In the genomic region with DNA sequence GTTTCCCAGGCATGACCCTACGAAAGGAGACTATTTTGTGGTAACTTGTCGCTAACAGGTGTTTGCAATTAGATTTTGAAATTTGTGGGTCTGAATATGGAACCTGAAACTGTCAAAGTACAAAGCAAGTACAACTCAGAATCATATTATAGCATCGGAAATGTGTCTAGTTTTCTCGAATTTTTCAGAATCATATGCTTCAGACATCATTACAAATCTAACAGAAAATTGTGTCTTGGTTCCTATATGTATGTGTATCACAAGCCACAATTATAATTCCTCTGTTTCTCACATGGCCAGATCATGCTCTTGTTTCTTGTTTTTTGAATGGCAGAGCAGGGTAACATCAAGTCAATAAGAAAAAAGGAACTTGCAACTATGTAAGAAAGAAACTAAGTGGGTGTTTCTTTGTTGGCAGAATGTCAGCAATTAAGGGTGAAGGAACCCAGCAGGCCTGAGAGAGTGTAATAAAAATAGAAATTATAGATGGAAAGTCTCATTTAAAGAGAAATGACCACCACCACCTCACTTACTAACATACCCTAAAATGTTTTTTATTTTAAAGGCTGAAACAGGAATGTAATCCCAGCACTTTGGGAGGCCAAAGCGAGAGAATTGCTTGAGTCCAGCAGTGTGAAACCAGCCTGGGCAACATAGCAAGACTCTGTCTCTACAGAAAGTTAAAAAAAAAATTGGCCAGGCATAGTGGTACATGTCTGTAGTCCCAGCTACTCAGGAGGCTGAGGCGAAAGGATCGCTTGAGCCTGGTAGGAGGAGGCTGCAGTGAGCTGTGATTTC, we compare ENCODE assay signal across 9 cellular contexts. TPM values are rescaled to one million over a fixed set of nuclear protein-coding genes. Genes with fewer than 3 reads are reported as not detected.
DNase-seq lines count a peak whose midpoint lies in the region; ATAC-seq, FAIRE-seq and TF ChIP-seq lines count a peak whose summit lies in the region.
"Had no signal": no experiment of that assay in that cellular context is flagged by ENCODE, and none has a peak within 500 bp of the region (broad histone marks: within the 10 kb centered on the region; RNA-seq: fewer than 3 reads in every experiment).

No MANE protein-coding gene starts in this region.

- H3K27me3 ChIP-seq in SK-N-SH (ENCODE audit: insufficient read depth) = no peaks in the 10 kb centered on the region

- H3K9me3 Mint-ChIP-seq in memory B cell = no peaks in the 10 kb centered on the region

- no peak for TF ChIP-seq RAD21 in SK-N-SH (IDR thresholded peaks at IDR 0.05; ENCODE audit: low read length)

- H3K79me2 ChIP-seq in SK-N-SH (ENCODE audit: insufficient read depth) = no peaks in the 10 kb centered on the region

- H3K27me3 Mint-ChIP-seq in memory B cell = no peaks in the 10 kb centered on the region

- FAIRE-seq in D721Med (lab: Jason Lieb, UNC) = no peak

- H3K27ac ChIP-seq in SK-N-SH (ENCODE audit: low read depth in 2 of 2, low read length in 1 of 2) = peak overlapping the region; percentile 29 to 74; a peak in 3 of 4 replicates
- H3K27ac ChIP-seq: 22Rv1 had no signal

- peaks cover 27% of the 10 kb centered on the region for H3K4me1 Mint-ChIP-seq in memory B cell

- POLR2A ChIA-PET in SK-N-SH (lab: Yijun Ruan, JAX) = no interaction called here

- 82% methylated on average over 7 of the region's 7 CpGs for WGBS in SK-N-SH (ENCODE audit: low lambda C conversion rate)

- ATAC-seq in HG02938 (IDR thresholded peaks at IDR 0.05; ENCODE audit: unreplicated experiment) (peak; percentile 76), memory B cell (ENCODE audit: low read depth) (peak; percentile 87)

- peak overlapping the region; percentile 40 for H3K4me3 Mint-ChIP-seq in memory B cell

- no peaks in the 10 kb centered on the region for H4K20me1 ChIP-seq in SK-N-SH (ENCODE audit: insufficient read depth)

- H3K4me3 ChIP-seq in SK-N-SH (ENCODE audit: low read depth in 2 of 2, low read length in 1 of 2) = no peak overlapping the region

- H2AFZ ChIP-seq in SK-N-SH (ENCODE audit: low read depth) = peak overlapping the region; percentile 44; the same call in 1 of the 2 replicates

- CTCF ChIA-PET in SK-N-SH (lab: Yijun Ruan, JAX) = no interaction called here

- no peaks in the 10 kb centered on the region for H3K9me2 ChIP-seq in SK-N-SH

- H3K9ac ChIP-seq in SK-N-SH = no peak overlapping the region

- peak; percentile 21 for DNase-seq in SIG-M5 treated with dmso at 0.1 percent for 504 hours (lab: John Stamatoyannopoulos, UW; ENCODE audit: unreplicated experiment)
- no peak for DNase-seq in SIG-M5 (lab: John Stamatoyannopoulos, UW)
- DNase-seq in SK-N-SH = no peak
- DNase-seq in memory B cell (ENCODE audit: low spot score in 2 of 2) = no peak
- DNase-seq in NCI-H526 treated with DMSO at 0.1 percent for 48 hours (lab: John Stamatoyannopoulos, UW) = no peak
- no peak for DNase-seq in D721Med (ENCODE audit: insufficient read length, low spot score)
- no peak for DNase-seq in activated effector memory CD4-positive, alpha-beta T cell treated with anti-CD3 and anti-CD28 coated beads, Interleukin-2, amount 50 U/mL, for 16 hours

- H3K4me2 ChIP-seq in SK-N-SH = peak overlapping the region; percentile 79

- peaks cover 3 to 21% of the 10 kb centered on the region in 2 experiments; a peak in 2 of 4 replicates for H3K4me1 ChIP-seq in SK-N-SH (ENCODE audit: control insufficient read depth in 1 of 2, insufficient read depth in 2 of 2, low read depth in 1 of 2, low read length in 1 of 2)

- H3K9me3 ChIP-seq in SK-N-SH = no peaks in the 10 kb centered on the region

- peaks cover 26% of the 10 kb centered on the region for H3F3A ChIP-seq in SK-N-SH (replicated peaks; ENCODE audit: insufficient read depth)

- H3K27ac Mint-ChIP-seq in memory B cell = peak overlapping the region; percentile 89

- peaks cover 11% of the 10 kb centered on the region for H3K36me3 Mint-ChIP-seq in memory B cell

- TF ChIP-seq CTCF in SK-N-SH (IDR thresholded peaks at IDR 0.05) (no peak), D721Med (IDR thresholded peaks at IDR 0.05; ENCODE audit: insufficient read depth, missing control alignments) (no peak)

- no peaks in the 10 kb centered on the region for H3K36me3 ChIP-seq in SK-N-SH (replicated peaks in 1 of 2; ENCODE audit: control insufficient read depth in 1 of 2, insufficient read depth in 2 of 2, low read length in 1 of 2)

- TF ChIP-seq EP300 in SK-N-SH (IDR thresholded peaks at IDR 0.05; ENCODE audit: borderline replicate concordance in 1 of 2, low read depth in 1 of 2, low read length in 1 of 2) = no peak

TF ChIP-seq in SK-N-SH, 30 proteins besides CTCF, POLR2A, EP300 and RAD21:
- no peak for TF ChIP-seq EZH2phosphoT487 (IDR thresholded peaks at IDR 0.05; ENCODE audit: borderline replicate concordance, low read depth)
- TF ChIP-seq RCOR1 (IDR thresholded peaks at IDR 0.05; ENCODE audit: low read length) = no peak
- TF ChIP-seq GABPA (IDR thresholded peaks at IDR 0.05; ENCODE audit: low read depth) = no peak
- no peak for TF ChIP-seq GATA2 (CRISPR knock-in tag; IDR thresholded peaks at IDR 0.05)
- TF ChIP-seq RXRA (IDR thresholded peaks at IDR 0.05; ENCODE audit: borderline replicate concordance, low read depth) = no peak
- TF ChIP-seq TAF1 (IDR thresholded peaks at IDR 0.05; ENCODE audit: borderline replicate concordance, low read depth, low read length) = no peak
- no peak for TF ChIP-seq SMC3 (IDR thresholded peaks at IDR 0.05; ENCODE audit: low read depth, low read length)
- 0 out of 2 replicates have a peak, but pooled peaks have one; percentile 18 for TF ChIP-seq TCF12 (IDR thresholded peaks at IDR 0.05)

RNA-seq across cellular contexts. Expression of a gene that starts 51.3 kb away (rescaled TPM):
- polyA plus RNA-seq in SK-N-SH (2012; rRNA removed) = 6.6 and 8.1 TPM in 2 replicates
- polyA plus RNA-seq in SK-N-SH (2012; cell fraction: cytosol; rRNA removed) = 10.8 and 12.0 TPM in 2 replicates
- polyA plus RNA-seq in SK-N-SH (2012; cell fraction: nucleus; rRNA removed) = 5.0 and 9.9 TPM in 2 replicates
